ENCODE assay signal across 16 cellular contexts in genomic region chr5:32627219-32627880, GRCh38.
"Had no signal": no experiment of that assay in that cellular context is flagged by ENCODE, and none has a peak within 500 bp of the region (broad histone marks: within the 10 kb centered on the region; RNA-seq: fewer than 3 reads in every experiment).

No MANE protein-coding gene starts in this region.

- DNase-seq: activated CD8-positive, alpha-beta memory T cell treated with anti-CD3 and anti-CD28 coated beads for 24 hours; activated CD8-positive, alpha-beta memory T cell treated with anti-CD3 and anti-CD28 coated beads, Interleukin-2, amount 50 U/mL, for 48 hours; activated effector memory CD4-positive, alpha-beta T cell treated with Interleukin-2 at 50 U/mL for 16 hours; activated naive CD4-positive, alpha-beta T cell treated with anti-CD3 and anti-CD28 coated beads, Interleukin-2, amount 10 ng/mL, durations not matched to agents 7 days and 5 days; activated naive CD8-positive, alpha-beta T cell treated with anti-CD3 and anti-CD28 coated beads, Interleukin-2, amount 50 U/mL, for 24 hours; activated T-cell treated with anti-CD3 and anti-CD28 coated beads, Interleukin-2, amount 50 U/mL, for 48 hours; anterior cingulate cortex; effector CD8-positive, alpha-beta T cell; esophagus squamous epithelium; foreskin keratinocyte; glutamatergic neuron; naive B cell had no signal

- H3K4me1 ChIP-seq: foreskin keratinocyte, prostate gland, vagina had no signal

- H3K36me3 ChIP-seq: esophagus squamous epithelium, prostate gland, right atrium auricular region, vagina had no signal

- H3K27ac ChIP-seq: esophagus squamous epithelium, foreskin keratinocyte, prostate gland, skin epidermis, vagina had no signal

- H3K9me3 ChIP-seq: esophagus squamous epithelium, prostate gland, right atrium auricular region, vagina had no signal

- ATAC-seq: activated naive CD8-positive, alpha-beta T cell treated with anti-CD3 and anti-CD28 coated beads, Interleukin-2, amount 50 U/mL, for 24 hours; foreskin keratinocyte had no signal

- H3K4me3 ChIP-seq: esophagus squamous epithelium, prostate gland, right atrium auricular region, skin epidermis, vagina had no signal

- H3K27me3 ChIP-seq: esophagus squamous epithelium, foreskin keratinocyte, right atrium auricular region, vagina had no signal
